15 cellular contexts compared by ENCODE assay signal in the genomic region with DNA sequence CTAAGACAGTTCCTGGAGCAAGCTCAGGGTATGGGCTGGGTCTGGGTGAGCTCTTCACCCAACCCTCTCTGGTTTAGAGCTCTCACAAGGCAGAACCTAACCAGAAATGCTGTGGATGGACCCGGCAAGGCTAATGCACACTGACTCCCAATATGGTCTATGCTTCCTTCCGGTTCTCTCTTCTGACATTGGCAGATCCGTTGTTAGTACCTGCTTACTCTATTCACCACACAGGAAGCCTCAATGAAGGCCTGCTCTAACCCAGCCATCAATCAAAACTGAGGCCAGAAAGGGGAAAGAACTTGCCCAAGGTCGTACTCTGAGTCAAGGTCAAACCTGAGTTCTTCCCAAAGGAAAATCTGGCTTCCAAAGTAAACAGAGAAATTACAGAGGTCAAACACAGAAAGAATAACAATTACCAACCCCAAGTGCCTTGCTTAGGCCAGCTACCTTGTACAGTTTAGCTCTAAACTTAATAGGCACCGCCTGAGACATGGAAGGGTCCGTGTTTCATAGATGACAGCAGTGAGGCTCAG. TPM values are rescaled to one million over a fixed set of nuclear protein-coding genes. Genes with fewer than 3 reads are reported as not detected.
A peak's percentile ranks its signal among the peaks of the same experiment; 100 is the strongest.
DNase-seq lines count a peak whose midpoint lies in the region; ATAC-seq lines count a peak whose summit lies in the region.
"Had no signal": no experiment of that assay in that cellular context is flagged by ENCODE, and none has a peak within 500 bp of the region (broad histone marks: within the 10 kb centered on the region; RNA-seq: fewer than 3 reads in every experiment).

No MANE protein-coding gene starts in this region.

- POLR2A ChIA-PET in activated naive CD8-positive, alpha-beta T cell treated with anti-CD3 and anti-CD28 coated beads, Interleukin-2, amount 10 ng/mL, durations not matched to agents 7 days and 5 days (lab: Charles Lee), result no interaction called here

- H3K9me3 Mint-ChIP-seq in activated naive CD8-positive, alpha-beta T cell treated with anti-CD3 and anti-CD28 coated beads, Interleukin-2, amount 10 ng/mL, durations not matched to agents 7 days and 5 days, result no peaks in the 10 kb centered on the region
- no peaks in the 10 kb centered on the region for H3K9me3 Mint-ChIP-seq in activated naive CD8-positive, alpha-beta T cell treated with anti-CD3 and anti-CD28 coated beads, Interleukin-2, amount 50 U/mL, for 24 hours
- H3K9me3 Mint-ChIP-seq in activated T-helper 17 cell treated with anti-CD3 and anti-CD28 coated beads, Interleukin-2, amount 50 U/mL, for 72 hours, result no peaks in the 10 kb centered on the region
- H3K9me3 Mint-ChIP-seq: GM23338 had no signal

- peaks cover 5% of the 10 kb centered on the region for H3K4me1 Mint-ChIP-seq in activated naive CD8-positive, alpha-beta T cell treated with anti-CD3 and anti-CD28 coated beads, Interleukin-2, amount 10 ng/mL, durations not matched to agents 7 days and 5 days
- H3K4me1 Mint-ChIP-seq in activated naive CD8-positive, alpha-beta T cell treated with anti-CD3 and anti-CD28 coated beads, Interleukin-2, amount 50 U/mL, for 24 hours, result no peaks in the 10 kb centered on the region
- peaks cover 8% of the 10 kb centered on the region for H3K4me1 Mint-ChIP-seq in activated T-helper 17 cell treated with anti-CD3 and anti-CD28 coated beads, Interleukin-2, amount 50 U/mL, for 72 hours

- ATAC-seq in activated naive CD8-positive, alpha-beta T cell treated with anti-CD3 and anti-CD28 coated beads, Interleukin-2, amount 10 ng/mL, durations not matched to agents 7 days and 5 days (ENCODE audit: low read depth), result peak; percentile 95
- no peak for ATAC-seq in activated naive CD8-positive, alpha-beta T cell treated with anti-CD3 and anti-CD28 coated beads, Interleukin-2, amount 50 U/mL, for 24 hours
- ATAC-seq in HG03135 (IDR thresholded peaks at IDR 0.05; ENCODE audit: unreplicated experiment), result peak; percentile 60
- peak; percentile 52 for ATAC-seq in activated T-helper 17 cell treated with anti-CD3 and anti-CD28 coated beads, Interleukin-2, amount 50 U/mL, for 72 hours (replicated peaks)
- ATAC-seq in HG02642 (IDR thresholded peaks at IDR 0.05; ENCODE audit: poor library complexity, unreplicated experiment), result no peak
- no peak for ATAC-seq in GM21515 (IDR thresholded peaks at IDR 0.05; ENCODE audit: unreplicated experiment)

- peak; percentile 17 for DNase-seq in activated naive CD8-positive, alpha-beta T cell treated with anti-CD3 and anti-CD28 coated beads, Interleukin-2, amount 10 ng/mL, durations not matched to agents 7 days and 5 days
- DNase-seq in activated naive CD8-positive, alpha-beta T cell treated with anti-CD3 and anti-CD28 coated beads, Interleukin-2, amount 50 U/mL, for 24 hours, result no peak
- DNase-seq in AG08395 (ENCODE audit: low spot score), result no peak
- DNase-seq: mammary epithelial cell, NCI-H1436 treated with DMSO at 0.1 percent for 48 hours, NCI-H510A treated with DMSO at 0.1 percent for 48 hours, sigmoid colon, SK-N-SH, T-helper 9 cell had no signal

- peaks cover 7% of the 10 kb centered on the region for H3K27me3 Mint-ChIP-seq in activated naive CD8-positive, alpha-beta T cell treated with anti-CD3 and anti-CD28 coated beads, Interleukin-2, amount 10 ng/mL, durations not matched to agents 7 days and 5 days
- H3K27me3 Mint-ChIP-seq in activated naive CD8-positive, alpha-beta T cell treated with anti-CD3 and anti-CD28 coated beads, Interleukin-2, amount 50 U/mL, for 24 hours, result no peaks in the 10 kb centered on the region
- H3K27me3 Mint-ChIP-seq in activated T-helper 17 cell treated with anti-CD3 and anti-CD28 coated beads, Interleukin-2, amount 50 U/mL, for 72 hours, result peaks cover 6% of the 10 kb centered on the region

- peak overlapping the region; percentile 67 for H3K27ac Mint-ChIP-seq in activated naive CD8-positive, alpha-beta T cell treated with anti-CD3 and anti-CD28 coated beads, Interleukin-2, amount 10 ng/mL, durations not matched to agents 7 days and 5 days
- no peak overlapping the region for H3K27ac Mint-ChIP-seq in activated naive CD8-positive, alpha-beta T cell treated with anti-CD3 and anti-CD28 coated beads, Interleukin-2, amount 50 U/mL, for 24 hours
- H3K27ac Mint-ChIP-seq in activated T-helper 17 cell treated with anti-CD3 and anti-CD28 coated beads, Interleukin-2, amount 50 U/mL, for 72 hours, result no peak overlapping the region
- H3K27ac Mint-ChIP-seq: GM23338, progenitor cell of endocrine pancreas had no signal

- no peaks in the 10 kb centered on the region for H3K36me3 Mint-ChIP-seq in activated naive CD8-positive, alpha-beta T cell treated with anti-CD3 and anti-CD28 coated beads, Interleukin-2, amount 10 ng/mL, durations not matched to agents 7 days and 5 days
- no peaks in the 10 kb centered on the region for H3K36me3 Mint-ChIP-seq in activated naive CD8-positive, alpha-beta T cell treated with anti-CD3 and anti-CD28 coated beads, Interleukin-2, amount 50 U/mL, for 24 hours (ENCODE audit: low read depth)
- no peaks in the 10 kb centered on the region for H3K36me3 Mint-ChIP-seq in activated T-helper 17 cell treated with anti-CD3 and anti-CD28 coated beads, Interleukin-2, amount 50 U/mL, for 72 hours (ENCODE audit: low read depth)

- no peak overlapping the region for H3K4me3 Mint-ChIP-seq in activated naive CD8-positive, alpha-beta T cell treated with anti-CD3 and anti-CD28 coated beads, Interleukin-2, amount 10 ng/mL, durations not matched to agents 7 days and 5 days
- H3K4me3 Mint-ChIP-seq in activated naive CD8-positive, alpha-beta T cell treated with anti-CD3 and anti-CD28 coated beads, Interleukin-2, amount 50 U/mL, for 24 hours, result no peak overlapping the region
- H3K4me3 Mint-ChIP-seq in activated T-helper 17 cell treated with anti-CD3 and anti-CD28 coated beads, Interleukin-2, amount 50 U/mL, for 72 hours, result no peak overlapping the region
- H3K4me3 Mint-ChIP-seq: GM23338 had no signal

RNA-seq across cellular contexts. Expression of a gene that starts 46.0 kb away (rescaled TPM):
- total RNA-seq in activated naive CD8-positive, alpha-beta T cell treated with anti-CD3 and anti-CD28 coated beads, Interleukin-2, amount 10 ng/mL, durations not matched to agents 7 days and 5 days, result 100 to 1,000 TPM; 482 to 492 TPM
- total RNA-seq in activated T-helper 17 cell treated with anti-CD3 and anti-CD28 coated beads, Interleukin-2, amount 50 U/mL, for 72 hours, result 100 to 1,000 TPM; 169 to 184 TPM

Comparison
In these comparisons a context has a peak if more than half of its experiments do, and no peak if none do; other contexts are left out.
1. ATAC-seq: peak in activated naive CD8-positive, alpha-beta T cell treated with anti-CD3 and anti-CD28 coated beads, Interleukin-2, amount 10 ng/mL, durations not matched to agents 7 days and 5 days (single experiment), HG03135 (single experiment) and activated T-helper 17 cell treated with anti-CD3 and anti-CD28 coated beads, Interleukin-2, amount 50 U/mL, for 72 hours (single experiment); none in activated naive CD8-positive, alpha-beta T cell treated with anti-CD3 and anti-CD28 coated beads, Interleukin-2, amount 50 U/mL, for 24 hours (single experiment), HG02642 (single experiment) and GM21515 (single experiment).